ENCODE assay signal across 9 cellular contexts in the genomic region with DNA sequence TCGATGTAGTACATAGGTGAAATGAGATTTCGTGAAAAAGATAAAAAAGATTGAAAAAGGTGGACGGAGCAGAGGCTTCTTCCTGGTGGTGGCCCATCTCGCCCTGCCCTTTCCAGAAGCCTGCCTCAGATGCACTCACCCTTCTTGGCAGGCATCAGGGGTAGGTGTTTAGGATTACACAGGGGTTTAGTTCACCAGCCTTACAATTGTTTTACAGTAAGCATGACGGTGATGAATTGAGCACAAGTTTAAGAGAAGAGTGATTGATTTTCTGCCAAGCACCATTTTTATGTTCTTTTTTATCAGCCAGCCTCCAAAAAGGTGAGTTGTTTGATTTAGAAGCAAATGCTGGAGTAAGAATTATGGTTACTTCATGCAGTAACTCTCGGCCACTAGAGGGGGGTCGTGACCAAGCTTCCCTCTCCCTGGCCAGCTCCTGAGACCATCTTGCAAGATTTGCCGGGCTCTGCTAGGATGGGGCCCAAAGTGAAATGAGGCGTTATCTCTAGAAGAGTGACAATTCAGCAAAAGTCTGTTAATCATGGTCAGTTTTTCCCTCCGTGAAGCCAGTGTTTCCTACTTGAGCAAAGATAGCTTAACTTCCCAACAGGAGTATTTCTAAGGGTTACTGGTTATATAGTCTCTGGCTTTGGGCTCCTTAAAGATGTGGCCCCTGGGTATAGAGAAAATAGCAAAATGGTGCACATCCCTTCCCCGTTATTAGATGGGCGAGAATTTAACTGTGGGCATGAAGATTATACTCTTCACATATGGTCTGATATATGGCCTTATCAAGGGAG.
DNase-seq lines count a peak whose midpoint lies in the region; ATAC-seq and TF ChIP-seq lines count a peak whose summit lies in the region.
"Had no signal": no experiment of that assay in that cellular context is flagged by ENCODE, and none has a peak within 500 bp of the region (broad histone marks: within the 10 kb centered on the region; RNA-seq: fewer than 3 reads in every experiment).

No MANE protein-coding gene starts in this region.

- WGBS in right lobe of liver (ENCODE audit: insufficient coverage, low coverage, low lambda C conversion rate, missing lambda C conversion rate) = 17% methylated on average over 12 of the region's 12 CpGs

- BruUV-seq in Panc1 (replicated peaks; lab: Mats Ljungman, UMichigan) = no TSS peak

- H3K27me3 ChIP-seq in Panc1 (ENCODE audit: control insufficient read depth, insufficient read depth, low read length) (peaks cover 1% of the 10 kb centered on the region; the same call in 1 of the 2 replicates), dorsolateral prefrontal cortex (no peaks in the 10 kb centered on the region), right lobe of liver (no peaks in the 10 kb centered on the region), uterus (no peaks in the 10 kb centered on the region)

- POLR2A ChIA-PET in Panc1 (lab: Charles Lee) = no interaction called here

- TF ChIP-seq POLR2A in right lobe of liver (IDR thresholded peaks at IDR 0.05) = no peak
- no peak for TF ChIP-seq POLR2A in uterus (IDR thresholded peaks at IDR 0.05)

- peak; percentile 91 for TF ChIP-seq CTCF in Panc1 (IDR thresholded peaks at IDR 0.05)
- TF ChIP-seq CTCF in dorsolateral prefrontal cortex (IDR thresholded peaks at IDR 0.05 in 54 of 56, conservative IDR thresholded peaks at IDR 0.05 in 2 of 56; ENCODE audit: low read depth in 1 of 56, partially characterized antibody in 56 of 56) = peak in 55 of 56 donors; percentile 15 to 66 (median 52)
- TF ChIP-seq CTCF in right lobe of liver (IDR thresholded peaks at IDR 0.05) = peak; percentile 18 to 63 (median 58)
- TF ChIP-seq CTCF in uterus (IDR thresholded peaks at IDR 0.05) = peak; percentile 15 to 54 (median 52)

- CTCF ChIA-PET in Panc1 (lab: Charles Lee) = interaction anchor here (0.6 kb wide), 1 partner anchor 187 kb away, joined by 3 read pairs; no protein-coding TSS in a partner anchor

- DNase-seq in NCI-H2227 (lab: John Stamatoyannopoulos, UW; ENCODE audit: unreplicated experiment) (peak; percentile 19), NCI-H2227 treated with DMSO at 0.1 percent for 48 hours (lab: John Stamatoyannopoulos, UW) (no peak), HuH-7 (ENCODE audit: low spot score) (peak; percentile 52), Panc1 (ENCODE audit: low read depth, low spot score) (peak; percentile 24), dorsolateral prefrontal cortex (peak in 8 of 10 donors; percentile 44 to 78 (median 72)), right lobe of liver (peak in 2 of 3 donors; percentile 56 to 58), uterus (peak; percentile 51 to 64)
- no peak for DNase-seq in stimulated activated naive CD4-positive, alpha-beta T cell (lab: John Stamatoyannopoulos, UW)
- DNase-seq: activated naive CD8-positive, alpha-beta T cell treated with anti-CD3 and anti-CD28 coated beads, Interleukin-2, amount 10 ng/mL, durations not matched to agents 7 days and 5 days had no signal

- H3K4me3 ChIP-seq in Panc1 (ENCODE audit: low read depth in 2 of 2, low read length in 2 of 2) (no peak overlapping the region), dorsolateral prefrontal cortex (no peak overlapping the region), right lobe of liver (no peak overlapping the region), uterus (no peak overlapping the region)

- no peaks in the 10 kb centered on the region for H3K9me3 ChIP-seq in Panc1 (ENCODE audit: control insufficient read depth, insufficient read depth, low read depth, low read length)
- no peaks in the 10 kb centered on the region for H3K9me3 ChIP-seq in right lobe of liver
- no peaks in the 10 kb centered on the region for H3K9me3 ChIP-seq in uterus

- in situ Hi-C loops in Panc1 (cut with HindIII; ENCODE audit: low pct_unique_long_range_greater_than_20kb, low sequenced_read_pairs) = no loop called here

- H3K36me3 ChIP-seq in Panc1 (ENCODE audit: control insufficient read depth, insufficient read depth, low read length) = no peaks in the 10 kb centered on the region
- no peaks in the 10 kb centered on the region for H3K36me3 ChIP-seq in right lobe of liver
- H3K36me3 ChIP-seq in uterus = no peaks in the 10 kb centered on the region

- intact Hi-C loops in Panc1 (cut with micrococcal nuclease; ENCODE audit: unreplicated experiment) = no loop called here
- intact Hi-C loops in dorsolateral prefrontal cortex (cut with DNase I) = no loop called here
- intact Hi-C loops in right lobe of liver (cut with DNase I) = no loop called here
- intact Hi-C loops in uterus (cut with DNase I; ENCODE audit: low total_unique reads) = no loop called here

- H3K4me1 ChIP-seq in Panc1 (ENCODE audit: control insufficient read depth, insufficient read depth, low read length) (no peaks in the 10 kb centered on the region), right lobe of liver (no peaks in the 10 kb centered on the region), uterus (no peaks in the 10 kb centered on the region)

- ATAC-seq in Panc1 (peak; percentile 93), right lobe of liver (peak; percentile 73 to 87 (median 82))

- H3K27ac ChIP-seq in Panc1 (ENCODE audit: low read length) = no peak overlapping the region
- peak overlapping the region in 46 of 59 donors; percentile 2 to 82 (median 58) for H3K27ac ChIP-seq in dorsolateral prefrontal cortex
- H3K27ac ChIP-seq in right lobe of liver = no peak overlapping the region
- H3K27ac ChIP-seq in uterus = no peak overlapping the region

Comparison
In these comparisons a context has a peak if more than half of its experiments do, and no peak if none do; other contexts are left out.
1. DNase-seq: peak in NCI-H2227 (single experiment), HuH-7 (single experiment), Panc1 (single experiment), dorsolateral prefrontal cortex (8 of 10), right lobe of liver (2 of 3) and uterus (2 of 2); none in NCI-H2227 treated with DMSO at 0.1 percent for 48 hours (single experiment) and stimulated activated naive CD4-positive, alpha-beta T cell (0 of 6).
2. H3K27ac ChIP-seq: peak in dorsolateral prefrontal cortex (46 of 59); none in Panc1 (single experiment), right lobe of liver (0 of 3) and uterus (0 of 2).
3. Peak in every context shown above with its lines, with median percentiles within 50 percentile points of each other: CTCF ChIP-seq.